19 cellular contexts compared by ENCODE assay signal in the genomic region with DNA sequence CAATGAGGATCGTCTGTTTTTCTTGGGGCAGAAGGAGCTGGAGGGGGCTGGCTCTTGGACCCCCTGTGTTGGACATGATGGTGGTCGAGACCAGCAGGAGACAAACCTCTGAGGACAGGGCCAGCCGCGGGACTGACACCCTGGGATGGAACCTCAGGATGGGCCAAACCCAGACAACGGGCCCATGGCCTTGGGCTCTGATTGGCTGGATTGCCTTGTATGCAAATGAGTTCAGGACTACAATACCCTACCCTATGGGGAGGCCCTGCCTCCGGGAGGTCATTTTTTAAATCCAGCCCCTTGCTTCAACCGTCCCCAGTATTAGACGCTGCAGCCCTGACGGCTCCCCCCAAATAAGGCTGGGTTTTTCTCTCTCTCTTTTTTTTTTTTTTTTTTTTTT.
A peak's percentile ranks its signal among the peaks of the same experiment; 100 is the strongest.
DNase-seq lines count a peak whose midpoint lies in the region; ATAC-seq and TF ChIP-seq lines count a peak whose summit lies in the region.
"Had no signal": no experiment of that assay in that cellular context is flagged by ENCODE, and none has a peak within 500 bp of the region (broad histone marks: within the 10 kb centered on the region; RNA-seq: fewer than 3 reads in every experiment).

No MANE protein-coding gene starts in this region.

- CTCF ChIA-PET in HEK293 (lab: Yijun Ruan, JAX) = interaction anchor here (0.8 kb wide), 1 partner anchor 16 kb away, joined by 4 read pairs; no protein-coding TSS in a partner anchor

- TF ChIP-seq CTCF in GM13976 (IDR thresholded peaks at IDR 0.05; ENCODE audit: borderline replicate concordance, control extremely low read depth, extremely low read depth, insufficient read depth, missing control alignments) (no peak), HEK293 (tag by site-specific recombination; IDR thresholded peaks at IDR 0.05) (no peak)

- H3K9me3 ChIP-seq in HEK293 (ENCODE audit: control insufficient read depth, insufficient read depth, low read depth, low read length) = no peaks in the 10 kb centered on the region
- H3K9me3 ChIP-seq: A549; BE2C; BLaER1 treated with 17β-estradiol and CSF1 and Interleukin-3, amounts not matched to agents 10 nM and 100 nM had no signal

- POLR2A ChIA-PET in HEK293 (lab: Yijun Ruan, JAX) = no interaction called here

- ATAC-seq in HG02884 (IDR thresholded peaks at IDR 0.05; ENCODE audit: unreplicated experiment) = no peak
- ATAC-seq: A549 had no signal

- no peaks in the 10 kb centered on the region for H3K36me3 ChIP-seq in HEK293 (ENCODE audit: control insufficient read depth in 2 of 2, insufficient read depth in 1 of 2, low read length in 2 of 2)
- H3K36me3 ChIP-seq: BE2C; BLaER1 treated with 17β-estradiol and CSF1 and Interleukin-3, amounts not matched to agents 10 nM and 100 nM had no signal

- no peak overlapping the region for H3K4me3 ChIP-seq in HEK293 (ENCODE audit: low read depth, low read length)
- H3K4me3 ChIP-seq: A549; BLaER1 treated with 17β-estradiol and CSF1 and Interleukin-3, amounts not matched to agents 10 nM and 100 nM had no signal

- in situ Hi-C loops in GM13976 (cut with MboI; ENCODE audit: low sequenced_read_pairs, unreplicated experiment) = no loop called here

- DNase-seq in GM13976 (ENCODE audit: low spot score) (peak; percentile 6), iPS-NIHi11 (ENCODE audit: low spot score) (peak; percentile 58), amygdala (lab: John Stamatoyannopoulos, UW) (no peak), HUDEP-2 (lab: John Stamatoyannopoulos, UW; ENCODE audit: unreplicated experiment in 76 of 76) (no peak)
- DNase-seq: 8988T; ACHN; AML-193; BE2C; CD4-positive, alpha-beta T cell; CD8-positive, alpha-beta memory T cell; DMS53; DMS79 treated with DMSO at 0.1 percent for 48 hours; GF-D8; GOT3; HCEC 1CT had no signal

- no peak overlapping the region for H3K27ac ChIP-seq in HEK293 (ENCODE audit: extremely low read depth, low read depth, low read length)
- H3K27ac ChIP-seq: A549; BLaER1 treated with 17β-estradiol and CSF1 and Interleukin-3, amounts not matched to agents 10 nM and 100 nM had no signal

- H3K4me1 ChIP-seq in HEK293 (ENCODE audit: control insufficient read depth, insufficient read depth, low read length) = no peaks in the 10 kb centered on the region
- H3K4me1 ChIP-seq: A549, BE2C had no signal

TF ChIP-seq in HEK293, 187 proteins besides CTCF, POLR2A, EP300 and RAD21:
- TF ChIP-seq ZNF132 (tag by site-specific recombination; IDR thresholded peaks at IDR 0.05; ENCODE audit: borderline replicate concordance) = no peak
- TF ChIP-seq, protein P1, sequence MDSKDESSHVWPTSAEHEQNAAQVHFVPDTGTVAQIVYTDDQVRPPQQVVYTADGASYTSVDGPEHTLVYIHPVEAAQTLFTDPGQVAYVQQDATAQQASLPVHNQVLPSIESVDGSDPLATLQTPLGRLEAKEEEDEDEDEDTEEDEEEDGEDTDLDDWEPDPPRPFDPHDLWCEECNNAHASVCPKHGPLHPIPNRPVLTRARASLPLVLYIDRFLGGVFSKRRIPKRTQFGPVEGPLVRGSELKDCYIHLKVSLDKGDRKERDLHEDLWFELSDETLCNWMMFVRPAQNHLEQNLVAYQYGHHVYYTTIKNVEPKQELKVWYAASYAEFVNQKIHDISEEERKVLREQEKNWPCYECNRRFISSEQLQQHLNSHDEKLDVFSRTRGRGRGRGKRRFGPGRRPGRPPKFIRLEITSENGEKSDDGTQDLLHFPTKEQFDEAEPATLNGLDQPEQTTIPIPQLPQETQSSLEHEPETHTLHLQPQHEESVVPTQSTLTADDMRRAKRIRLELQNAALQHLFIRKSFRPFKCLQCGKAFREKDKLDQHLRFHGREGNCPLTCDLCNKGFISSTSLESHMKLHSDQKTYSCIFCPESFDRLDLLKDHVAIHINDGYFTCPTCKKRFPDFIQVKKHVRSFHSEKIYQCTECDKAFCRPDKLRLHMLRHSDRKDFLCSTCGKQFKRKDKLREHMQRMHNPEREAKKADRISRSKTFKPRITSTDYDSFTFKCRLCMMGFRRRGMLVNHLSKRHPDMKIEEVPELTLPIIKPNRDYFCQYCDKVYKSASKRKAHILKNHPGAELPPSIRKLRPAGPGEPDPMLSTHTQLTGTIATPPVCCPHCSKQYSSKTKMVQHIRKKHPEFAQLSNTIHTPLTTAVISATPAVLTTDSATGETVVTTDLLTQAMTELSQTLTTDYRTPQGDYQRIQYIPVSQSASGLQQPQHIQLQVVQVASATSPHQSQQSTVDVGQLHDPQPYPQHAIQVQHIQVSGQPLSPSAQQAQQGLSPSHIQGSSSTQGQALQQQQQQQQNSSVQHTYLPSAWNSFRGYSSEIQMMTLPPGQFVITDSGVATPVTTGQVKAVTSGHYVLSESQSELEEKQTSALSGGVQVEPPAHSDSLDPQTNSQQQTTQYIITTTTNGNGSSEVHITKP (tag by site-specific recombination; IDR thresholded peaks at IDR 0.05) = 0 out of 2 replicates have a peak, but pooled peaks have one; percentile 11

Comparison
In these comparisons a context has a peak if more than half of its experiments do, and no peak if none do; other contexts are left out.
1. DNase-seq: peak in GM13976 (single experiment) and iPS-NIHi11 (single experiment); none in amygdala (0 of 56) and HUDEP-2 (0 of 76).